ENCODE assay signal across 20 cellular contexts in genomic region chr6:91754691-91755090, GRCh38.
"Had no signal": no experiment of that assay in that cellular context is flagged by ENCODE, and none has a peak within 500 bp of the region (broad histone marks: within the 10 kb centered on the region; RNA-seq: fewer than 3 reads in every experiment).

No MANE protein-coding gene starts in this region.

- ATAC-seq: effector memory CD8-positive, alpha-beta T cell; esophagus mucosa; foreskin keratinocyte; gastrocnemius medialis; gastroesophageal sphincter; heart left ventricle; heart right ventricle had no signal

- DNase-seq: colonic mucosa; cortex of kidney; dermis blood vessel endothelial cell; dorsolateral prefrontal cortex; effector CD4-positive, alpha-beta T cell; effector CD8-positive, alpha-beta T cell; effector memory CD4-positive, alpha-beta T cell; effector memory CD8-positive, alpha-beta T cell; endodermal cell; erythroblast; esophagus squamous epithelium; foreskin fibroblast; foreskin keratinocyte; foreskin melanocyte; gastrocnemius medialis; glutamatergic neuron; heart left ventricle; heart right ventricle had no signal
